ENCODE assay signal across 12 cellular contexts in genomic region chr6:76697585-76697984, GRCh38.
DNase-seq lines count a peak whose midpoint lies in the region; ATAC-seq and TF ChIP-seq lines count a peak whose summit lies in the region.
"Had no signal": no experiment of that assay in that cellular context is flagged by ENCODE, and none has a peak within 500 bp of the region (broad histone marks: within the 10 kb centered on the region; RNA-seq: fewer than 3 reads in every experiment).

No MANE protein-coding gene starts in this region.

- H3K9me3 ChIP-seq in DOHH2 (ENCODE audit: control insufficient read depth, insufficient read depth, low read length) (no peaks in the 10 kb centered on the region), OCI-LY3 (ENCODE audit: insufficient read depth, low read length) (no peaks in the 10 kb centered on the region)
- H3K9me3 ChIP-seq: SJSA1, uterus had no signal

- H3K4me1 ChIP-seq in DOHH2 (ENCODE audit: control insufficient read depth, low read length) = no peaks in the 10 kb centered on the region
- no peaks in the 10 kb centered on the region for H3K4me1 ChIP-seq in OCI-LY3 (ENCODE audit: low read length)
- H3K4me1 ChIP-seq in mesendoderm (ENCODE audit: control insufficient read depth, low read depth, low read length) = peaks cover 8% of the 10 kb centered on the region
- H3K4me1 ChIP-seq: SJSA1, uterus had no signal

- H4K20me1 ChIP-seq in DOHH2 (ENCODE audit: control insufficient read depth, insufficient read depth, low read depth, low read length) (no peaks in the 10 kb centered on the region), OCI-LY3 (ENCODE audit: insufficient read depth, low read length) (no peaks in the 10 kb centered on the region)

- no peak overlapping the region for H4K8ac ChIP-seq in mesendoderm (ENCODE audit: low read depth, low read length)

- no peaks in the 10 kb centered on the region for H3K9me2 ChIP-seq in DOHH2 (replicated peaks; ENCODE audit: control insufficient read depth, low read length)

- TF ChIP-seq CTCF in DOHH2 (IDR thresholded peaks at IDR 0.05; ENCODE audit: low read depth, low read length, poor library complexity, severe bottlenecking) = peak; percentile 30
- peak; percentile 71 for TF ChIP-seq CTCF in OCI-LY3 (IDR thresholded peaks at IDR 0.05; ENCODE audit: low read depth, low read length)
- TF ChIP-seq CTCF in dorsolateral prefrontal cortex (IDR thresholded peaks at IDR 0.05 in 54 of 56, conservative IDR thresholded peaks at IDR 0.05 in 2 of 56; ENCODE audit: low read depth in 1 of 56, partially characterized antibody in 56 of 56) = peak in 2 of 56 donors; percentile 17 to 28

- H3K79me2 ChIP-seq in DOHH2 (ENCODE audit: control insufficient read depth, low read length) (no peaks in the 10 kb centered on the region), OCI-LY3 (ENCODE audit: low read length) (no peaks in the 10 kb centered on the region), mesendoderm (ENCODE audit: control insufficient read depth, insufficient read depth, low read length) (no peaks in the 10 kb centered on the region)

- H3K23ac ChIP-seq in mesendoderm (ENCODE audit: low read length) = no peak overlapping the region

- H3K36me3 ChIP-seq in DOHH2 (ENCODE audit: control insufficient read depth, low read length) = no peaks in the 10 kb centered on the region
- H3K36me3 ChIP-seq in OCI-LY3 (replicated peaks; ENCODE audit: low read depth, low read length) = no peaks in the 10 kb centered on the region
- no peaks in the 10 kb centered on the region for H3K36me3 ChIP-seq in mesendoderm (ENCODE audit: control insufficient read depth, insufficient read depth, low read length)
- H3K36me3 ChIP-seq: SJSA1, uterus had no signal

- H3K4me3 ChIP-seq in DOHH2 (ENCODE audit: low read length) (no peak overlapping the region), OCI-LY3 (ENCODE audit: low read length) (no peak overlapping the region), mesendoderm (ENCODE audit: low read length) (no peak overlapping the region), dorsolateral prefrontal cortex (no peak overlapping the region)
- H3K4me3 ChIP-seq: lung, SJSA1, uterus had no signal

- H3K9ac ChIP-seq in OCI-LY3 (ENCODE audit: low read length) = no peak overlapping the region
- no peak overlapping the region for H3K9ac ChIP-seq in mesendoderm (ENCODE audit: low read length)

- H3K27me3 ChIP-seq in DOHH2 (ENCODE audit: control insufficient read depth, low read length) (no peaks in the 10 kb centered on the region), OCI-LY3 (ENCODE audit: low read depth, low read length) (no peaks in the 10 kb centered on the region), mesendoderm (ENCODE audit: insufficient read depth, low read length, poor library complexity) (no peaks in the 10 kb centered on the region), dorsolateral prefrontal cortex (no peaks in the 10 kb centered on the region)
- H3K27me3 ChIP-seq: SJSA1, uterus had no signal

- no peak overlapping the region for H2AK5ac ChIP-seq in mesendoderm (ENCODE audit: low read length)

- H3K27ac ChIP-seq in DOHH2 (ENCODE audit: low read depth, low read length) = no peak overlapping the region
- no peak overlapping the region for H3K27ac ChIP-seq in OCI-LY3 (ENCODE audit: low read length)
- no peak overlapping the region for H3K27ac ChIP-seq in mesendoderm (ENCODE audit: low read depth, low read length)
- no peak overlapping the region for H3K27ac ChIP-seq in dorsolateral prefrontal cortex
- H3K27ac ChIP-seq: SJSA1, uterus had no signal

- intact Hi-C loops in dorsolateral prefrontal cortex (cut with DNase I) = no loop called here

- no peak overlapping the region for H2AFZ ChIP-seq in OCI-LY3 (ENCODE audit: low read depth, low read length)

- H3K18ac ChIP-seq in mesendoderm (ENCODE audit: low read length) = no peak overlapping the region

- H2BK120ac ChIP-seq in mesendoderm (ENCODE audit: low read depth, low read length) = no peak overlapping the region

- DNase-seq in dermis microvascular lymphatic vessel endothelial cell (ENCODE audit: low read depth in 2 of 2) (peak; percentile 28 to 59), mesendoderm (peak; percentile 86), cerebellar nuclear complex (lab: John Stamatoyannopoulos, UW) (no peak), UCSD-AML1 (lab: John Stamatoyannopoulos, UW; ENCODE audit: unreplicated experiment) (no peak), dorsolateral prefrontal cortex (no peak)
- DNase-seq: NCI-H2081 treated with DMSO at 0.1 percent for 48 hours, uterus had no signal

- no peak overlapping the region for H3K4ac ChIP-seq in mesendoderm (ENCODE audit: low read depth, low read length)

- H3K56ac ChIP-seq in mesendoderm (ENCODE audit: low read length) = no peak overlapping the region

- H3K4me2 ChIP-seq in DOHH2 (ENCODE audit: low read length) (no peak overlapping the region), OCI-LY3 (ENCODE audit: low read length) (no peak overlapping the region), mesendoderm (ENCODE audit: low read length) (no peak overlapping the region)

- H3K79me1 ChIP-seq in mesendoderm (ENCODE audit: low read length) = no peaks in the 10 kb centered on the region

- no peak overlapping the region for H2BK15ac ChIP-seq in mesendoderm (replicated peaks; ENCODE audit: low read depth)

- no peaks in the 10 kb centered on the region for H3F3A ChIP-seq in DOHH2 (ENCODE audit: control insufficient read depth, insufficient read depth)

- no peak overlapping the region for H2BK5ac ChIP-seq in mesendoderm (ENCODE audit: low read length)

- no peak overlapping the region for H4K5ac ChIP-seq in mesendoderm (ENCODE audit: low read length)

- ATAC-seq in GM18873 (IDR thresholded peaks at IDR 0.05; ENCODE audit: low FRiP score, unreplicated experiment) = no peak

- no CpG with 5 or more reads among the region's 2 CpGs for WGBS in mesendoderm (ENCODE audit: extremely low coverage, insufficient coverage, low lambda C conversion rate)

Comparison
In these comparisons a context has a peak if more than half of its experiments do, and no peak if none do; other contexts are left out.
1. DNase-seq: peak in dermis microvascular lymphatic vessel endothelial cell (2 of 2) and mesendoderm (single experiment); none in cerebellar nuclear complex (0 of 2), UCSD-AML1 (single experiment) and dorsolateral prefrontal cortex (0 of 10).